Comparison of ENCODE assay signal across 23 cellular contexts in genomic region chr1:160087118-160087662, GRCh38. TPM values are rescaled to one million over a fixed set of nuclear protein-coding genes. Genes with fewer than 3 reads are reported as not detected.
DNase-seq lines count a peak whose midpoint lies in the region; ATAC-seq and TF ChIP-seq lines count a peak whose summit lies in the region.
"Had no signal": no experiment of that assay in that cellular context is flagged by ENCODE, and none has a peak within 500 bp of the region (broad histone marks: within the 10 kb centered on the region; RNA-seq: fewer than 3 reads in every experiment).

No MANE protein-coding gene starts in this region.

- peaks cover under 1 to 13% of the 10 kb centered on the region in 2 donors for H3K27me3 Mint-ChIP-seq in effector memory CD8-positive, alpha-beta T cell

- 87 to 93% methylated on average over 9 to 12 of the region's 12 CpGs for WGBS in aorta, 2 donors
- WGBS in body of pancreas, 2 donors, result 91 to 92% methylated on average over 12 of the region's 12 CpGs

- TF ChIP-seq CTCF in HEK293 (tag by site-specific recombination; IDR thresholded peaks at IDR 0.05) (no peak), ascending aorta (IDR thresholded peaks at IDR 0.05) (no peak), body of pancreas (IDR thresholded peaks at IDR 0.05) (no peak)

- no peak for ATAC-seq in aorta (ENCODE audit: low FRiP score)
- ATAC-seq in effector memory CD8-positive, alpha-beta T cell (replicated peaks), result no peak
- ATAC-seq in HG03432 (IDR thresholded peaks at IDR 0.05; ENCODE audit: unreplicated experiment), result no peak
- ATAC-seq in body of pancreas, result no peak
- ATAC-seq: Panc1, SK-N-SH treated with all-trans-retinoic acid at 6 μM for 48 hours had no signal

- H3K27me3 ChIP-seq in ascending aorta (no peaks in the 10 kb centered on the region), rectal smooth muscle tissue (ENCODE audit: control insufficient read depth, insufficient read depth, low read length) (peaks cover 5% of the 10 kb centered on the region), aorta (ENCODE audit: control insufficient read depth in 1 of 2, insufficient read depth in 2 of 2, low read length in 1 of 2) (no peaks in the 10 kb centered on the region), body of pancreas (no peaks in the 10 kb centered on the region)

- intact Hi-C loops in ascending aorta (cut with DNase I), result loop anchor here (5.0 kb wide), 2 partner anchors 55 to 165 kb away; partner anchors contain the start of gene PIGM
- intact Hi-C loops in aorta (cut with DNase I), result no loop called here
- intact Hi-C loops in body of pancreas (cut with DNase I), result loop anchor here (5.0 kb wide), 2 partner anchors 35 to 145 kb away; no protein-coding TSS in a partner anchor

- no peaks in the 10 kb centered on the region for H3K9me3 ChIP-seq in HEK293 (ENCODE audit: control insufficient read depth, insufficient read depth, low read depth, low read length)
- no peaks in the 10 kb centered on the region for H3K9me3 ChIP-seq in ascending aorta
- H3K9me3 ChIP-seq in aorta (ENCODE audit: control insufficient read depth, low read length), result no peaks in the 10 kb centered on the region
- no peaks in the 10 kb centered on the region for H3K9me3 ChIP-seq in body of pancreas
- H3K9me3 ChIP-seq: HAP-1 had no signal

- no peaks in the 10 kb centered on the region for H3K4me1 ChIP-seq in HEK293 (ENCODE audit: control insufficient read depth, insufficient read depth, low read length)
- H3K4me1 ChIP-seq in ascending aorta, result peaks cover 7 to 19% of the 10 kb centered on the region in 2 donors
- H3K4me1 ChIP-seq in rectal smooth muscle tissue (ENCODE audit: control insufficient read depth, insufficient read depth, low read length), result no peaks in the 10 kb centered on the region
- H3K4me1 ChIP-seq in aorta (ENCODE audit: control insufficient read depth in 1 of 2, insufficient read depth in 2 of 2, low read length in 2 of 2), result peaks cover 0 to 3% of the 10 kb centered on the region in 2 donors
- peaks cover 15% of the 10 kb centered on the region for H3K4me1 ChIP-seq in body of pancreas
- H3K4me1 ChIP-seq: HAP-1 had no signal

- TF ChIP-seq POLR2A in body of pancreas (IDR thresholded peaks at IDR 0.05), result no peak

- CTCF ChIA-PET in HEK293 (lab: Yijun Ruan, JAX), result interaction anchor here (0.6 to 16.5 kb wide), 18 partner anchors 10 to 1000 kb away, joined by 3 to 541 read pairs (median 8); partner anchors contain the start of genes CASQ1, IGSF8 and KCNJ10

- H3K36me3 Mint-ChIP-seq in effector memory CD8-positive, alpha-beta T cell (ENCODE audit: insufficient read depth), result peaks cover 25% of the 10 kb centered on the region

- POLR2A ChIA-PET in HEK293 (lab: Yijun Ruan, JAX), result interaction anchor here (3.0 kb wide), 1 partner anchor 11 kb away, joined by 11 read pairs; the partner anchor contains the start of gene IGSF8

- no peak overlapping the region for H3K4me3 Mint-ChIP-seq in effector memory CD8-positive, alpha-beta T cell
- H3K4me3 Mint-ChIP-seq: CD4-positive, CD25-positive, alpha-beta regulatory T cell; IgD-negative memory B cell had no signal

- H3K4me1 Mint-ChIP-seq in effector memory CD8-positive, alpha-beta T cell (ENCODE audit: low read depth in 2 of 2), result peaks cover 23 to 26% of the 10 kb centered on the region in 2 donors

- H3K27ac ChIP-seq in HEK293 (ENCODE audit: extremely low read depth, low read depth, low read length) (no peak overlapping the region), ascending aorta (peak overlapping the region; percentile 82 to 84), rectal smooth muscle tissue (ENCODE audit: low read depth, low read length) (peak overlapping the region; percentile 33), aorta (ENCODE audit: low read depth in 1 of 2, low read length in 2 of 2) (peak overlapping the region; percentile 53 to 64), body of pancreas (no peak overlapping the region)
- H3K27ac ChIP-seq: GM23248 had no signal

- DNase-seq in ascending aorta (ENCODE audit: low spot score in 2 of 2), result no peak
- no peak for DNase-seq in aorta
- no peak for DNase-seq in effector memory CD8-positive, alpha-beta T cell
- DNase-seq in body of pancreas, result no peak
- DNase-seq: CD4-positive, CD25-positive, alpha-beta regulatory T cell; DMS79; GM23248; NCI-H1105; NCI-H146; NCI-H2029; NCI-H2171; NCI-H345; NCI-H524 treated with DMSO at 0.1 percent for 48 hours; NCI-H82 had no signal

- no peaks in the 10 kb centered on the region for H3K9me3 Mint-ChIP-seq in effector memory CD8-positive, alpha-beta T cell
- H3K9me3 Mint-ChIP-seq: CD4-positive, CD25-positive, alpha-beta regulatory T cell; IgD-negative memory B cell had no signal

- peaks cover 0 to 7% of the 10 kb centered on the region in 2 experiments; a peak in 1 of 3 replicates for H3K36me3 ChIP-seq in HEK293 (ENCODE audit: control insufficient read depth in 2 of 2, insufficient read depth in 1 of 2, low read length in 2 of 2)
- peaks cover 21 to 39% of the 10 kb centered on the region in 2 donors for H3K36me3 ChIP-seq in ascending aorta
- peaks cover 12% of the 10 kb centered on the region for H3K36me3 ChIP-seq in rectal smooth muscle tissue (ENCODE audit: control insufficient read depth, insufficient read depth, low read length)
- H3K36me3 ChIP-seq in aorta (ENCODE audit: control insufficient read depth in 1 of 2, insufficient read depth in 2 of 2, low read length in 1 of 2), result peaks cover 0 to 3% of the 10 kb centered on the region in 2 donors
- peaks cover 0 to 8% of the 10 kb centered on the region in 2 donors for H3K36me3 ChIP-seq in body of pancreas (replicated peaks in 1 of 2; ENCODE audit: insufficient read depth in 1 of 2, low read depth in 2 of 2)
- H3K36me3 ChIP-seq: HAP-1 had no signal

- no peak overlapping the region for H3K9ac ChIP-seq in rectal smooth muscle tissue (ENCODE audit: low read length)
- H3K9ac ChIP-seq: GM23248 had no signal

- no peak overlapping the region for H3K27ac Mint-ChIP-seq in effector memory CD8-positive, alpha-beta T cell

- H3K4me3 ChIP-seq in HEK293 (ENCODE audit: low read depth, low read length) (no peak overlapping the region), ascending aorta (no peak overlapping the region), rectal smooth muscle tissue (ENCODE audit: low read length) (no peak overlapping the region), aorta (ENCODE audit: low read length in 2 of 2) (no peak overlapping the region), body of pancreas (no peak overlapping the region)
- H3K4me3 ChIP-seq: GM23248, HAP-1 had no signal

TF ChIP-seq in HEK293, 187 proteins besides CTCF, POLR2A, EP300 and RAD21:
- peak; percentile 96 for TF ChIP-seq ZNF677 (tag by site-specific recombination; IDR thresholded peaks at IDR 0.05)
- TF ChIP-seq ZNF48 (tag by site-specific recombination; IDR thresholded peaks at IDR 0.05), result no peak

RNA-seq across cellular contexts. Expression of gene KCNJ9, which starts 5.9 kb away (rescaled TPM):
- total RNA-seq in ascending aorta (1.2 TPM), aorta (not detected), body of pancreas (not detected)
- not detected for polyA plus RNA-seq in aorta
- total RNA-seq: A673; CD4-positive, CD25-positive, alpha-beta regulatory T cell; GM23248 had no signal
- polyA plus RNA-seq: BJ, GM23248, IgD-negative memory B cell had no signal

RNA-seq across cellular contexts. Expression of gene IGSF8, which starts 11.2 kb away (rescaled TPM):
- total RNA-seq in ascending aorta, result 37.9 TPM
- 10 to 100 TPM; 29.5 to 33.5 TPM for total RNA-seq in aorta
- 10 to 100 TPM; 10.5 to 48.0 TPM for polyA plus RNA-seq in aorta
- total RNA-seq in body of pancreas, result 10 to 100 TPM; 18.4 to 46.8 TPM

RNA-seq across cellular contexts. Expression of gene KCNJ10, which starts 17.2 kb away (rescaled TPM):
- total RNA-seq in ascending aorta, result not detected
- under 1 TPM; 0.10 to 0.24 TPM for total RNA-seq in aorta
- polyA plus RNA-seq in aorta, result under 1 TPM in 1 of 2 donors, not detected in 1; 0.63 TPM
- total RNA-seq in body of pancreas, result not detected
- total RNA-seq: A673; CD4-positive, CD25-positive, alpha-beta regulatory T cell; GM23248 had no signal
- polyA plus RNA-seq: BJ; CD4-positive, CD25-positive, alpha-beta regulatory T cell; GM23248; IgD-negative memory B cell had no signal

RNA-seq across cellular contexts. Expression of gene ATP1A2, which starts 28.4 kb away (rescaled TPM):
- total RNA-seq in ascending aorta, result 316 TPM
- total RNA-seq in aorta, result 10 to 100 TPM; 24.8 to 27.7 TPM
- polyA plus RNA-seq in aorta, result 10 to 100 TPM; 15.3 to 26.9 TPM
- 10 to 100 TPM in 1 of 2 donors, 1 to 10 TPM in 1; 1.6 to 41.2 TPM for total RNA-seq in body of pancreas
- total RNA-seq: A673; CD4-positive, CD25-positive, alpha-beta regulatory T cell had no signal
- polyA plus RNA-seq: CD4-positive, CD25-positive, alpha-beta regulatory T cell; IgD-negative memory B cell had no signal

RNA-seq across cellular contexts. Expression of gene PIGM, which starts 55.4 kb away (rescaled TPM):
- total RNA-seq in ascending aorta (6.1 TPM), aorta (1 to 10 TPM; 5.3 to 6.7 TPM), body of pancreas (1 to 10 TPM; 4.9 to 7.8 TPM)
- 1 to 10 TPM; 1.3 to 3.6 TPM for polyA plus RNA-seq in aorta

Comparison
In these comparisons a context has a peak if more than half of its experiments do, and no peak if none do; other contexts are left out.
1. H3K27ac ChIP-seq: peak in ascending aorta (2 of 2), rectal smooth muscle tissue (single experiment) and aorta (2 of 2); none in HEK293 (single experiment) and body of pancreas (0 of 4).
2. intact Hi-C loops: an anchor here in ascending aorta (5.0 kb wide) and body of pancreas (5.0 kb wide); none called in aorta.